Comparison of ENCODE assay signal across 23 cellular contexts in genomic region chr12:116150001-116150400, GRCh38.
DNase-seq lines count a peak whose midpoint lies in the region; ATAC-seq and TF ChIP-seq lines count a peak whose summit lies in the region.
"Had no signal": no experiment of that assay in that cellular context is flagged by ENCODE, and none has a peak within 500 bp of the region (broad histone marks: within the 10 kb centered on the region; RNA-seq: fewer than 3 reads in every experiment).

No MANE protein-coding gene starts in this region.

- no peak overlapping the region for H3K4me3 ChIP-seq in right atrium auricular region
- H3K4me3 ChIP-seq: A549, heart left ventricle, lower lobe of right lung, Peyer's patch, vagina had no signal

- no peak for DNase-seq in left ventricle myocardium superior
- DNase-seq in right atrium auricular region (ENCODE audit: low spot score): no peak
- no peak for DNase-seq in chondrocyte (ENCODE audit: low spot score)
- DNase-seq in mesothelial cell of epicardium (ENCODE audit: low spot score in 2 of 2, unreplicated experiment in 2 of 2): no peak
- DNase-seq in superior temporal gyrus (ENCODE audit: extremely low spot score): peak; percentile 49
- DNase-seq in effector CD8-positive, alpha-beta T cell (lab: John Stamatoyannopoulos, UW): no peak
- no peak for DNase-seq in activated CD8-positive, alpha-beta memory T cell treated with anti-CD3 and anti-CD28 coated beads, Interleukin-2, amount 50 U/mL, for 48 hours
- DNase-seq: activated CD4-positive, CD25-positive, alpha-beta regulatory T cell treated with anti-CD3 and anti-CD28 coated beads, Interleukin-2, amount 50 U/mL, for 72 hours; HCEC 1CT; heart left ventricle; lower lobe of right lung; naive thymus-derived CD8-positive, alpha-beta T cell; NCI-H1694; NCI-H226; Peyer's patch; stimulated activated CD4-positive, alpha-beta T cell treated with anti-CD3 and anti-CD28 coated beads, Interleukin-12 subunit alpha, Interleukin-12 subunit beta, amount 100 ng/mL, for 4 hours; stimulated activated CD8-positive, alpha-beta memory T cell treated with anti-CD3 and anti-CD28 coated beads, Interleukin-4, amount 100 ng/mL, for 48 hours; T1000 had no signal

- no peak overlapping the region for H3K27ac ChIP-seq in right atrium auricular region
- H3K27ac ChIP-seq: A549, C4-2B, heart left ventricle, lower lobe of right lung, Peyer's patch, vagina had no signal

- H3K4me1 Mint-ChIP-seq in chondrocyte (ENCODE audit: low read depth) (peaks cover 81% of the 10 kb centered on the region), mesothelial cell of epicardium (peaks cover 50% of the 10 kb centered on the region)

- H3K9me3 Mint-ChIP-seq in chondrocyte (ENCODE audit: low read depth) (no peaks in the 10 kb centered on the region), mesothelial cell of epicardium (no peaks in the 10 kb centered on the region)
- H3K9me3 Mint-ChIP-seq: activated T-helper 2 cell treated with anti-CD3 and anti-CD28 coated beads, Interferon-gamma antibody, Interleukin-2, Interleukin-4, amounts not matched to agents 10 μg/mL and 5 μg/mL and 100 μg/mL, durations not matched to agents 14 hours and 24 hours and 36 hours; naive thymus-derived CD8-positive, alpha-beta T cell had no signal

- intact Hi-C loops in left ventricle myocardium superior (cut with micrococcal nuclease): no loop called here

- H3K27ac Mint-ChIP-seq in chondrocyte (ENCODE audit: unreplicated experiment) (peak overlapping the region; percentile 96), mesothelial cell of epicardium (peak overlapping the region; percentile 0)
- H3K27ac Mint-ChIP-seq: activated T-helper 2 cell treated with anti-CD3 and anti-CD28 coated beads, Interferon-gamma antibody, Interleukin-2, Interleukin-4, amounts not matched to agents 10 μg/mL and 5 μg/mL and 100 μg/mL, durations not matched to agents 14 hours and 24 hours and 36 hours had no signal

- H3K9me3 ChIP-seq in right atrium auricular region: no peaks in the 10 kb centered on the region
- H3K9me3 ChIP-seq: A549, heart left ventricle, lower lobe of right lung, Peyer's patch, vagina had no signal

- H3K36me3 Mint-ChIP-seq in chondrocyte (ENCODE audit: low read depth): peaks cover 1% of the 10 kb centered on the region
- H3K36me3 Mint-ChIP-seq in mesothelial cell of epicardium: no peaks in the 10 kb centered on the region
- H3K36me3 Mint-ChIP-seq: naive thymus-derived CD8-positive, alpha-beta T cell had no signal

- TF ChIP-seq CTCF in right atrium auricular region (IDR thresholded peaks at IDR 0.05) (no peak), chondrocyte (IDR thresholded peaks at IDR 0.05) (no peak), mesothelial cell of epicardium (IDR thresholded peaks at IDR 0.05; ENCODE audit: unreplicated experiment) (no peak)

- H3K27me3 ChIP-seq in right atrium auricular region: no peaks in the 10 kb centered on the region
- H3K27me3 ChIP-seq: heart left ventricle, Peyer's patch, vagina had no signal

- ATAC-seq in left ventricle myocardium superior (peak; percentile 47), HG02981 (IDR thresholded peaks at IDR 0.05; ENCODE audit: unreplicated experiment) (no peak)
- ATAC-seq: lower lobe of right lung; naive thymus-derived CD8-positive, alpha-beta T cell had no signal

- no peaks in the 10 kb centered on the region for H3K27me3 Mint-ChIP-seq in chondrocyte (ENCODE audit: low read depth)
- no peaks in the 10 kb centered on the region for H3K27me3 Mint-ChIP-seq in mesothelial cell of epicardium (ENCODE audit: low read depth)
- H3K27me3 Mint-ChIP-seq: naive thymus-derived CD8-positive, alpha-beta T cell had no signal

- no peaks in the 10 kb centered on the region for H3K36me3 ChIP-seq in right atrium auricular region
- H3K36me3 ChIP-seq: heart left ventricle, lower lobe of right lung, Peyer's patch, vagina had no signal

- no peak overlapping the region for H3K4me3 Mint-ChIP-seq in chondrocyte (ENCODE audit: unreplicated experiment)
- H3K4me3 Mint-ChIP-seq in mesothelial cell of epicardium: no peak overlapping the region
- H3K4me3 Mint-ChIP-seq: naive thymus-derived CD8-positive, alpha-beta T cell had no signal

- peaks cover 0 to 51% of the 10 kb centered on the region in 2 donors for H3K4me1 ChIP-seq in right atrium auricular region
